In genomic region chr14:69760810-69761209, GRCh38 we compare ENCODE assay signal across 1 cellular context.
TF ChIP-seq lines count a peak whose summit lies in the region.

No MANE protein-coding gene starts in this region.

TF ChIP-seq in K562, 482 proteins besides CTCF, POLR2A, EP300 and RAD21 (continued from another document):
- TF ChIP-seq ZNF511 (CRISPR knock-in tag; IDR thresholded peaks at IDR 0.05) (no peak), TOE1 (IDR thresholded peaks at IDR 0.05; ENCODE audit: borderline replicate concordance) (no peak), TOE1 (CRISPR knock-in tag; IDR thresholded peaks at IDR 0.05; ENCODE audit: borderline replicate concordance, low read depth) (no peak), HOMEZ (CRISPR knock-in tag; IDR thresholded peaks at IDR 0.05) (no peak), BRD9 (IDR thresholded peaks at IDR 0.05; ENCODE audit: low read depth, partially characterized antibody) (no peak), CXXC5 (CRISPR knock-in tag; IDR thresholded peaks at IDR 0.05) (no peak), HDAC2 (IDR thresholded peaks at IDR 0.05) (no peak), GTF2A2 (tag; IDR thresholded peaks at IDR 0.05) (no peak), ZFP30 (CRISPR knock-in tag; IDR thresholded peaks at IDR 0.05; ENCODE audit: borderline replicate concordance) (no peak)
